23 cellular contexts compared by ENCODE assay signal in genomic region chr3:154987846-154988245, GRCh38.
A peak's percentile ranks its signal among the peaks of the same experiment; 100 is the strongest.
DNase-seq lines count a peak whose midpoint lies in the region; ATAC-seq and TF ChIP-seq lines count a peak whose summit lies in the region.
"Had no signal": no experiment of that assay in that cellular context is flagged by ENCODE, and none has a peak within 500 bp of the region (broad histone marks: within the 10 kb centered on the region; RNA-seq: fewer than 3 reads in every experiment).

No MANE protein-coding gene starts in this region.

- no peaks in the 10 kb centered on the region for H3K9me3 ChIP-seq in mammary epithelial cell (replicated peaks; ENCODE audit: insufficient read depth, low read length)
- H3K9me3 ChIP-seq: A549 had no signal

- POLR2A ChIA-PET in MCF 10A (lab: Yijun Ruan, JAX) = interaction anchor here (0.7 kb wide), 1 partner anchor 830 kb away, joined by 4 read pairs; no protein-coding TSS in a partner anchor

- H3K36me3 Mint-ChIP-seq in MCF 10A (ENCODE audit: insufficient read depth, unreplicated experiment) = peaks cover 4% of the 10 kb centered on the region
- H3K36me3 Mint-ChIP-seq in GM23338 (ENCODE audit: low read depth) = no peaks in the 10 kb centered on the region
- H3K36me3 Mint-ChIP-seq in stimulated activated effector memory CD8-positive, alpha-beta T cell treated with anti-CD3 and anti-CD28 coated beads, Interleukin-12 subunit alpha, Interleukin-12 subunit beta, amount 100 ng/mL, for 72 hours = no peaks in the 10 kb centered on the region
- H3K36me3 Mint-ChIP-seq: CD14-positive monocyte; CD4-positive, alpha-beta memory T cell; CD4-positive, CD25-positive, alpha-beta regulatory T cell; CD8-positive, alpha-beta memory T cell had no signal

- H2AFZ ChIP-seq in mammary epithelial cell (ENCODE audit: low read depth, low read length) (no peak overlapping the region), GM23338 (0 out of 2 replicates have a peak overlapping the region, but pooled peaks have one; percentile 32)

- H3K36me3 ChIP-seq in mammary epithelial cell (ENCODE audit: insufficient read depth, low read length) = no peaks in the 10 kb centered on the region
- H3K36me3 ChIP-seq in GM23338 (ENCODE audit: insufficient read depth) = no peaks in the 10 kb centered on the region
- H3K36me3 ChIP-seq: BLaER1 treated with 17β-estradiol and CSF1 and Interleukin-3, amounts not matched to agents 10 nM and 100 nM had no signal

- intact Hi-C loops in MCF 10A (cut with micrococcal nuclease) (no loop called here), mammary epithelial cell (cut with micrococcal nuclease) (no loop called here)

- H3K27me3 Mint-ChIP-seq in MCF 10A (ENCODE audit: insufficient read depth, unreplicated experiment) = no peaks in the 10 kb centered on the region
- peaks cover 2% of the 10 kb centered on the region for H3K27me3 Mint-ChIP-seq in GM23338 (ENCODE audit: insufficient read depth, low read depth, poor library complexity)
- H3K27me3 Mint-ChIP-seq: B cell; CD4-positive, alpha-beta memory T cell; CD4-positive, CD25-positive, alpha-beta regulatory T cell had no signal

- H3K79me2 ChIP-seq in mammary epithelial cell (ENCODE audit: insufficient read depth, low read length) (no peaks in the 10 kb centered on the region), GM23338 (replicated peaks; ENCODE audit: insufficient read depth) (no peaks in the 10 kb centered on the region)

- H3K4me2 ChIP-seq in mammary epithelial cell (ENCODE audit: insufficient read depth, low read depth, low read length) (no peak overlapping the region), GM23338 (no peak overlapping the region)
- H3K4me2 ChIP-seq: A549; BLaER1 treated with 17β-estradiol and CSF1 and Interleukin-3, amounts not matched to agents 10 nM and 100 nM had no signal

- no peak overlapping the region for H3K9ac ChIP-seq in mammary epithelial cell (ENCODE audit: insufficient read depth, low read length)
- H3K9ac ChIP-seq: BLaER1 treated with 17β-estradiol and CSF1 and Interleukin-3, amounts not matched to agents 10 nM and 100 nM had no signal

- H3F3A ChIP-seq in GM23338 (replicated peaks; ENCODE audit: low read depth) = no peaks in the 10 kb centered on the region

- BruUV-seq in MCF 10A (replicated peaks; lab: Mats Ljungman, UMichigan) (no TSS peak), mammary epithelial cell (replicated peaks; lab: Mats Ljungman, UMichigan) (no TSS peak)

- H3K4me3 ChIP-seq in mammary epithelial cell (replicated peaks in 1 of 3; ENCODE audit: insufficient read depth in 1 of 3, low read depth in 2 of 3, low read length in 3 of 3) (no peak overlapping the region), GM23338 (no peak overlapping the region)
- H3K4me3 ChIP-seq: A549; BLaER1 treated with 17β-estradiol and CSF1 and Interleukin-3, amounts not matched to agents 10 nM and 100 nM had no signal

- H3K4me1 Mint-ChIP-seq in MCF 10A (ENCODE audit: insufficient read depth, unreplicated experiment) (no peaks in the 10 kb centered on the region), GM23338 (peaks cover 10% of the 10 kb centered on the region)
- no peaks in the 10 kb centered on the region for H3K4me1 Mint-ChIP-seq in stimulated activated effector memory CD8-positive, alpha-beta T cell treated with anti-CD3 and anti-CD28 coated beads, Interleukin-12 subunit alpha, Interleukin-12 subunit beta, amount 100 ng/mL, for 72 hours
- H3K4me1 Mint-ChIP-seq: B cell; CD14-positive monocyte; CD4-positive, alpha-beta memory T cell; CD4-positive, CD25-positive, alpha-beta regulatory T cell; CD8-positive, alpha-beta memory T cell had no signal

- dilution Hi-C loops in mammary epithelial cell (cut with HindIII; ENCODE audit: low sequenced_read_pairs) = no loop called here

- no peak overlapping the region for H3K27ac ChIP-seq in mammary epithelial cell (ENCODE audit: insufficient read depth, low read depth, low read length)
- H3K27ac ChIP-seq in GM23338 (ENCODE audit: low read depth) = no peak overlapping the region
- H3K27ac ChIP-seq: 22Rv1; A549; BLaER1 treated with 17β-estradiol and CSF1 and Interleukin-3, amounts not matched to agents 10 nM and 100 nM had no signal

- in situ Hi-C loops in mammary epithelial cell (cut with MboI; ENCODE audit: low sequenced_read_pairs in 2 of 2) = no loop called here

- DNase-seq in MCF 10A (ENCODE audit: unreplicated experiment) = peak; percentile 12
- DNase-seq in mammary epithelial cell = no peak
- no peak for DNase-seq in GM23338 (ENCODE audit: low spot score)
- DNase-seq in stimulated activated effector memory CD8-positive, alpha-beta T cell treated with anti-CD3 and anti-CD28 coated beads, Interleukin-12 subunit alpha, Interleukin-12 subunit beta, amount 100 ng/mL, for 72 hours (ENCODE audit: low spot score in 2 of 2) = no peak
- no peak for DNase-seq in SKM-1 (lab: John Stamatoyannopoulos, UW; ENCODE audit: unreplicated experiment)
- DNase-seq: AML-193; CD4-positive, alpha-beta memory T cell; CD4-positive, CD25-positive, alpha-beta regulatory T cell; CD8-positive, alpha-beta memory T cell; COR-L47; DMS 273 treated with DMSO at 0.1 percent for 48 hours; DMS153; DMS53; DMS79; DND-41; EL; GF-D8 had no signal

- TF ChIP-seq CTCF in MCF 10A (IDR thresholded peaks at IDR 0.05; ENCODE audit: unreplicated experiment) = no peak
- no peak for TF ChIP-seq CTCF in mammary epithelial cell (conservative IDR thresholded peaks at IDR 0.05 in 1 of 2, IDR thresholded peaks at IDR 0.05 in 1 of 2; ENCODE audit: extremely low read depth in 1 of 2, insufficient read depth in 1 of 2, low read depth in 1 of 2, low read length in 2 of 2)
- no peak for TF ChIP-seq CTCF in GM23338 (conservative IDR thresholded peaks at IDR 0.05; ENCODE audit: low read depth in 2 of 2)

- H3K9me2 ChIP-seq in GM23338 (ENCODE audit: insufficient read depth) = no peaks in the 10 kb centered on the region

- H3K9me3 Mint-ChIP-seq in MCF 10A (ENCODE audit: unreplicated experiment) (peaks cover 5% of the 10 kb centered on the region), GM23338 (no peaks in the 10 kb centered on the region; the same call in 1 of the 3 replicates)
- peaks cover 13% of the 10 kb centered on the region for H3K9me3 Mint-ChIP-seq in stimulated activated effector memory CD8-positive, alpha-beta T cell treated with anti-CD3 and anti-CD28 coated beads, Interleukin-12 subunit alpha, Interleukin-12 subunit beta, amount 100 ng/mL, for 72 hours

- H3K4me3 Mint-ChIP-seq in MCF 10A (ENCODE audit: unreplicated experiment) (no peak overlapping the region), GM23338 (no peak overlapping the region)
- H3K4me3 Mint-ChIP-seq in stimulated activated effector memory CD8-positive, alpha-beta T cell treated with anti-CD3 and anti-CD28 coated beads, Interleukin-12 subunit alpha, Interleukin-12 subunit beta, amount 100 ng/mL, for 72 hours = no peak overlapping the region
- H3K4me3 Mint-ChIP-seq: B cell; CD14-positive monocyte; CD4-positive, alpha-beta memory T cell; CD4-positive, CD25-positive, alpha-beta regulatory T cell; CD8-positive, alpha-beta memory T cell had no signal

- ATAC-seq in GM23338 = no peak
- peak; percentile 24 for ATAC-seq in stimulated activated effector memory CD8-positive, alpha-beta T cell treated with anti-CD3 and anti-CD28 coated beads, Interleukin-12 subunit alpha, Interleukin-12 subunit beta, amount 100 ng/mL, for 72 hours
- ATAC-seq in GM21447 (IDR thresholded peaks at IDR 0.05; ENCODE audit: unreplicated experiment) = no peak
- ATAC-seq: A549 had no signal

- no peaks in the 10 kb centered on the region for H4K20me1 ChIP-seq in mammary epithelial cell (ENCODE audit: insufficient read depth, low read length)
- H4K20me1 ChIP-seq in GM23338 (replicated peaks; ENCODE audit: insufficient read depth) = no peaks in the 10 kb centered on the region
- H4K20me1 ChIP-seq: BLaER1 treated with 17β-estradiol and CSF1 and Interleukin-3, amounts not matched to agents 10 nM and 100 nM had no signal

- WGBS in mammary epithelial cell (ENCODE audit: low coverage, missing lambda C conversion rate) = no CpG with 5 or more reads among the region's 1 CpG

- CTCF ChIA-PET in MCF 10A (lab: Yijun Ruan, JAX) = interaction anchor here (0.6 to 1.3 kb wide), 2 partner anchors 9 to 33 kb away, joined by 3 to 6 read pairs; no protein-coding TSS in a partner anchor
- CTCF ChIA-PET in mammary epithelial cell (lab: Charles Lee; ENCODE audit: low non-redundant PET) = no interaction called here

- no peaks in the 10 kb centered on the region for H3K27me3 ChIP-seq in mammary epithelial cell (ENCODE audit: insufficient read depth, low read length)
- no peaks in the 10 kb centered on the region for H3K27me3 ChIP-seq in GM23338 (ENCODE audit: insufficient read depth)
- H3K27me3 ChIP-seq: BLaER1 treated with 17β-estradiol and CSF1 and Interleukin-3, amounts not matched to agents 10 nM and 100 nM had no signal

- H3K27ac Mint-ChIP-seq in MCF 10A (ENCODE audit: low read depth, unreplicated experiment) = peak overlapping the region; percentile 35
- no peak overlapping the region for H3K27ac Mint-ChIP-seq in GM23338
- no peak overlapping the region for H3K27ac Mint-ChIP-seq in stimulated activated effector memory CD8-positive, alpha-beta T cell treated with anti-CD3 and anti-CD28 coated beads, Interleukin-12 subunit alpha, Interleukin-12 subunit beta, amount 100 ng/mL, for 72 hours
- H3K27ac Mint-ChIP-seq: B cell; CD4-positive, alpha-beta memory T cell; CD4-positive, CD25-positive, alpha-beta regulatory T cell; CD8-positive, alpha-beta memory T cell had no signal

- H3K4me1 ChIP-seq in mammary epithelial cell (ENCODE audit: insufficient read depth, low read length) (no peaks in the 10 kb centered on the region), GM23338 (ENCODE audit: insufficient read depth) (peaks cover 13% of the 10 kb centered on the region)
- H3K4me1 ChIP-seq: A549; BLaER1 treated with 17β-estradiol and CSF1 and Interleukin-3, amounts not matched to agents 10 nM and 100 nM had no signal

TF ChIP-seq in GM23338, 12 proteins besides CTCF, POLR2A, EP300 and RAD21 (continues in another document):
- TF ChIP-seq NANOG (IDR thresholded peaks at IDR 0.05; ENCODE audit: borderline replicate concordance) = no peak
